8 cellular contexts compared by ENCODE assay signal in the genomic region with DNA sequence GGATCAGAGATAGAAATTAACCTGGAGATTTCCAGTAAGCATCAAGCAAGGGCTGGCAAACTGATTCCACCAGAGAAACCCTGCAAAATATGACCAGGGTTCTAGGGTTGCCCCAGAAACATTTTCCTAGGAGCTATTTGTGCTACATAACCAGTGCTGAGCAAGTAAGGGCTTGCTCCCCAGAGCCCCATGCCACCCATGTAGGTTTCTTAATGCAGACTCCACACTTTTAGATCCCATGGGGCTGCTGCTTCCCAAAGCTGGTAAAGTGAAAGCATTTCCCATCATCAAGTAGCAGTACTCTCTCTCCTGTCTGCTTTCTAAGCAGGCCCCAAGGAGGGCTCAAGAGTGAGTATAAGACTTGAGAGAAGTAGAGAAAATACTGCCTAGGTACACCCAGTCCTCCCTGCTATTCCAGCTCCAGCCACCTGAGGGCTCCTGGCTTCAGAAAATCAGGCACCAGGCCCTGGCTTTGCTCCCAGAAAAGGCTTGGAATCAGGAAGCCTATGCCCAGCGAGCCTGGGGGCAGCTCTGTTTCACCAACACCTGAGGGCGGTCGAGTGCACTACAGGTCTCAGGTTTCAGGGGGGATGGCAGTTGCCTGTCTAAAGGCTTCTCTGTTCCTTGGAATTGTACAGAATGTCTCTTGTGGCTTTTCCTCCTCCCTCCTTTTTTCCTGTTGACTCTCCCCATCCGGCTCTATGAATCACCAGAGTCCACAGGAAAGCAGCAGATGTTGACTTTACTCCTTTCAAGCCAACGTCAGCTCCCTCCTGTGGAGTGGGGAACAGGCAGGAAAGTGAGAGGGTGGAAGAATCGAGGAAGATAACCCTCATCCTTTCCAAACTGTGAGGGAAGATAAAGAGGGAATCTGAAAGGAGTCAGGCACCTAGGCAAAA.
A peak's percentile ranks its signal among the peaks of the same experiment; 100 is the strongest.
DNase-seq lines count a peak whose midpoint lies in the region; ATAC-seq and FAIRE-seq lines count a peak whose summit lies in the region.

No MANE protein-coding gene starts in this region.

- DNase-seq in CMK (ENCODE audit: low read depth) (peak; percentile 49), HS-5 (ENCODE audit: low read depth) (peak; percentile 98), NCI-H82 (lab: John Stamatoyannopoulos, UW) (peak; percentile 98), medulla oblongata (ENCODE audit: extremely low spot score) (peak; percentile 96)
- peak; percentile 12 for DNase-seq in activated CD8-positive, alpha-beta memory T cell treated with anti-CD3 and anti-CD28 coated beads, Interleukin-2, amount 50 U/mL, for 24 hours (ENCODE audit: extremely low read depth)
- peak; percentile 11 to 55 (median 26) for DNase-seq in stimulated activated CD4-positive, alpha-beta T cell treated with anti-CD3 and anti-CD28 coated beads, TNF-alpha, amount 100 ng/mL, for 24 hours (ENCODE audit: low read depth in 3 of 3)

- peak; percentile 60 for FAIRE-seq in endometrium (lab: Jason Lieb, UNC)

- ATAC-seq in HG02678 (IDR thresholded peaks at IDR 0.05; ENCODE audit: unreplicated experiment), result no peak

Comparison
In these comparisons a context has a peak if more than half of its experiments do, and no peak if none do; other contexts are left out.
1. DNase-seq: peak in every context shown above with its lines; median percentile 98 in HS-5; 98 in NCI-H82; 96 in medulla oblongata; 49 in CMK; 26 in stimulated activated CD4-positive, alpha-beta T cell treated with anti-CD3 and anti-CD28 coated beads, TNF-alpha, amount 100 ng/mL, for 24 hours; 12 in activated CD8-positive, alpha-beta memory T cell treated with anti-CD3 and anti-CD28 coated beads, Interleukin-2, amount 50 U/mL, for 24 hours.